Comparison of ENCODE assay signal across 8 cellular contexts in genomic region chr2:61707984-61708852, GRCh38.
DNase-seq lines count a peak whose midpoint lies in the region; ATAC-seq and TF ChIP-seq lines count a peak whose summit lies in the region.

No MANE protein-coding gene starts in this region.

- TF ChIP-seq CTCF in nephron progenitor cell (IDR thresholded peaks at IDR 0.05), result no peak

- no peaks in the 10 kb centered on the region for H3K36me3 Mint-ChIP-seq in activated naive CD4-positive, alpha-beta T cell treated with anti-CD3 and anti-CD28 coated beads, Interleukin-2, amount 50 U/mL, for 72 hours
- peaks cover 4% of the 10 kb centered on the region for H3K36me3 Mint-ChIP-seq in nephron progenitor cell (ENCODE audit: low read depth)

- peak in 1 of 2 donors; percentile 15 for DNase-seq in activated naive CD4-positive, alpha-beta T cell treated with anti-CD3 and anti-CD28 coated beads, Interleukin-2, amount 50 U/mL, for 72 hours (ENCODE audit: low spot score in 2 of 2)
- no peak for DNase-seq in activated naive CD4-positive, alpha-beta T cell (lab: John Stamatoyannopoulos, UW)
- DNase-seq in NCI-H1694 (lab: John Stamatoyannopoulos, UW) (peak; percentile 14), amniotic stem cell (lab: John Stamatoyannopoulos, UW) (peak; percentile 27), nephron progenitor cell (peak; percentile 16), activated gamma-delta T cell treated with Interleukin-2 at 50 U/mL for 16 hours (no peak), SK-N-DZ (ENCODE audit: low spot score) (no peak)

- peak; percentile 87 to 100 for ATAC-seq in activated naive CD4-positive, alpha-beta T cell treated with anti-CD3 and anti-CD28 coated beads, Interleukin-2, amount 50 U/mL, for 72 hours
- peak; percentile 99 for ATAC-seq in HG02884 (IDR thresholded peaks at IDR 0.05; ENCODE audit: unreplicated experiment)

- no peak overlapping the region for H3K27ac Mint-ChIP-seq in activated naive CD4-positive, alpha-beta T cell treated with anti-CD3 and anti-CD28 coated beads, Interleukin-2, amount 50 U/mL, for 72 hours
- H3K27ac Mint-ChIP-seq in nephron progenitor cell, result peak overlapping the region; percentile 24

- H3K27me3 Mint-ChIP-seq in nephron progenitor cell (ENCODE audit: low read depth, poor library complexity), result peaks cover 3% of the 10 kb centered on the region

- no peaks in the 10 kb centered on the region for H3K9me3 Mint-ChIP-seq in activated naive CD4-positive, alpha-beta T cell treated with anti-CD3 and anti-CD28 coated beads, Interleukin-2, amount 50 U/mL, for 72 hours
- H3K9me3 Mint-ChIP-seq in nephron progenitor cell, result peaks cover 7% of the 10 kb centered on the region

- peaks cover 14% of the 10 kb centered on the region for H3K4me1 Mint-ChIP-seq in nephron progenitor cell

- H3K4me3 Mint-ChIP-seq in nephron progenitor cell, result no peak overlapping the region

Comparison
In these comparisons a context has a peak if more than half of its experiments do, and no peak if none do; other contexts are left out.
1. DNase-seq: peak in NCI-H1694 (single experiment), amniotic stem cell (single experiment) and nephron progenitor cell (single experiment); none in activated naive CD4-positive, alpha-beta T cell (0 of 4), activated gamma-delta T cell treated with Interleukin-2 at 50 U/mL for 16 hours (single experiment) and SK-N-DZ (single experiment).